Comparison of ENCODE assay signal across 31 cellular contexts in genomic region chr10:45811075-45811474, GRCh38.
"Had no signal": no experiment of that assay in that cellular context is flagged by ENCODE, and none has a peak within 500 bp of the region (broad histone marks: within the 10 kb centered on the region; RNA-seq: fewer than 3 reads in every experiment).

No MANE protein-coding gene starts in this region.

- DNase-seq: activated CD4-positive, alpha-beta memory T cell treated with anti-CD3 and anti-CD28 coated beads, Interleukin-2, amount 10 ng/mL, durations not matched to agents 7 days and 5 days; activated CD4-positive, alpha-beta T cell treated with anti-CD3 and anti-CD28 coated beads for 36 hours; activated CD8-positive, alpha-beta memory T cell treated with anti-CD3 and anti-CD28 coated beads for 24 hours; activated CD8-positive, alpha-beta memory T cell treated with anti-CD3 and anti-CD28 coated beads, Interleukin-2, amount 10 ng/mL, durations not matched to agents 7 days and 5 days; activated CD8-positive, alpha-beta memory T cell treated with anti-CD3 and anti-CD28 coated beads, Interleukin-2, amount 50 U/mL, for 48 hours; activated effector memory CD4-positive, alpha-beta T cell treated with Interleukin-2 at 50 U/mL for 16 hours; activated naive CD4-positive, alpha-beta T cell treated with anti-CD3 and anti-CD28 coated beads, Interleukin-2, amount 10 ng/mL, durations not matched to agents 7 days and 5 days; activated naive CD8-positive, alpha-beta T cell treated with anti-CD3 and anti-CD28 coated beads, Interleukin-2, amount 50 U/mL, for 24 hours; activated T-cell treated with anti-CD3 and anti-CD28 coated beads, Interleukin-2, amount 50 U/mL, for 48 hours; amniotic stem cell; Karpas-422; KBM-7; MG63; NCI-H1048; NCI-H1105 treated with DMSO at 0.1 percent for 48 hours; NCI-H1436; NCI-H1694; NCI-H1930; NCI-H2171; NCI-H510A; NCI-H526; NCI-H748 treated with DMSO at 0.1 percent for 48 hours; NK-92 treated with Interleukin-12 subunit alpha and Interleukin-12 subunit beta, amount 100 ng/mL, for 24 hours; PC-3; Peyer's patch; RPMI8226; SHP77 treated with DMSO at 0.1 percent for 48 hours; SK-N-SH had no signal

- H3K9me3 ChIP-seq: ascending aorta, MG63, Peyer's patch, SJSA1, SK-N-SH had no signal

- H3K4me3 ChIP-seq: ascending aorta, cardiac muscle cell, MG63, Peyer's patch, SJSA1 had no signal

- H3K27me3 ChIP-seq: ascending aorta, cardiac muscle cell, MG63, Peyer's patch, SJSA1 had no signal

- H3K4me1 ChIP-seq: ascending aorta, Peyer's patch had no signal

- H3K27ac ChIP-seq: ascending aorta, cardiac muscle cell, Peyer's patch, SJSA1 had no signal

- H3K9ac ChIP-seq: SK-N-SH had no signal

- H3K36me3 ChIP-seq: ascending aorta, cardiac muscle cell, MG63, Peyer's patch, SJSA1 had no signal
